Comparison of ENCODE assay signal across 21 cellular contexts in genomic region chr3:161991901-161992300, GRCh38.
DNase-seq lines count a peak whose midpoint lies in the region; ATAC-seq, FAIRE-seq and TF ChIP-seq lines count a peak whose summit lies in the region.
"Had no signal": no experiment of that assay in that cellular context is flagged by ENCODE, and none has a peak within 500 bp of the region (broad histone marks: within the 10 kb centered on the region; RNA-seq: fewer than 3 reads in every experiment).

No MANE protein-coding gene starts in this region.

- H3K27ac ChIP-seq in OCI-LY3 (ENCODE audit: low read length) (no peak overlapping the region), astrocyte (ENCODE audit: low read depth, low read length) (no peak overlapping the region)
- H3K27ac ChIP-seq: BLaER1 treated with 17β-estradiol and CSF1 and Interleukin-3, amounts not matched to agents 10 nM and 100 nM had no signal

- peaks cover 8% of the 10 kb centered on the region for H3K4me1 Mint-ChIP-seq in astrocyte (ENCODE audit: low read depth, unreplicated experiment)
- no peaks in the 10 kb centered on the region for H3K4me1 Mint-ChIP-seq in stimulated activated naive B cell treated with anti-CD40 and anti-IgM and Interleukin-4, amounts not matched to agents 10 μg/mL and 1 μg/mL and 100 μg/mL, for 72 hours
- H3K4me1 Mint-ChIP-seq: CD4-positive, alpha-beta memory T cell; H9 had no signal

- no peaks in the 10 kb centered on the region for H3K9me3 ChIP-seq in OCI-LY3 (ENCODE audit: insufficient read depth, low read length)
- H3K9me3 ChIP-seq in astrocyte (ENCODE audit: insufficient read depth, low read depth, low read length): no peaks in the 10 kb centered on the region
- H3K9me3 ChIP-seq: BLaER1 treated with 17β-estradiol and CSF1 and Interleukin-3, amounts not matched to agents 10 nM and 100 nM; SK-N-SH had no signal

- peaks cover 2% of the 10 kb centered on the region for H3K9me3 Mint-ChIP-seq in astrocyte (ENCODE audit: unreplicated experiment)
- H3K9me3 Mint-ChIP-seq in stimulated activated naive B cell treated with anti-CD40 and anti-IgM and Interleukin-4, amounts not matched to agents 10 μg/mL and 1 μg/mL and 100 μg/mL, for 72 hours: no peaks in the 10 kb centered on the region
- H3K9me3 Mint-ChIP-seq: H9 had no signal

- H3K4me1 ChIP-seq in OCI-LY3 (ENCODE audit: low read length) (no peaks in the 10 kb centered on the region), astrocyte (ENCODE audit: insufficient read depth, low read length) (no peaks in the 10 kb centered on the region)

- H3K79me2 ChIP-seq in OCI-LY3 (ENCODE audit: low read length) (no peaks in the 10 kb centered on the region), astrocyte (ENCODE audit: insufficient read depth, low read length) (no peaks in the 10 kb centered on the region)

- no peak for ATAC-seq in stimulated activated naive B cell treated with anti-CD40 and anti-IgM and Interleukin-4, amounts not matched to agents 10 μg/mL and 1 μg/mL and 100 μg/mL, for 72 hours (replicated peaks)

- no peak overlapping the region for H3K4me3 ChIP-seq in OCI-LY3 (ENCODE audit: low read length)
- H3K4me3 ChIP-seq in astrocyte (ENCODE audit: insufficient read depth, low read depth, low read length): no peak overlapping the region
- H3K4me3 ChIP-seq: BLaER1 treated with 17β-estradiol and CSF1 and Interleukin-3, amounts not matched to agents 10 nM and 100 nM had no signal

- no peaks in the 10 kb centered on the region for H3K36me3 ChIP-seq in OCI-LY3 (replicated peaks; ENCODE audit: low read depth, low read length)
- H3K36me3 ChIP-seq in astrocyte (ENCODE audit: insufficient read depth, low read length): no peaks in the 10 kb centered on the region
- H3K36me3 ChIP-seq: BLaER1 treated with 17β-estradiol and CSF1 and Interleukin-3, amounts not matched to agents 10 nM and 100 nM had no signal

- H3K9ac ChIP-seq in OCI-LY3 (ENCODE audit: low read length): no peak overlapping the region
- H3K9ac ChIP-seq in astrocyte (ENCODE audit: low read length): no peak overlapping the region
- H3K9ac ChIP-seq: BLaER1 treated with 17β-estradiol and CSF1 and Interleukin-3, amounts not matched to agents 10 nM and 100 nM; SK-N-SH had no signal

- no peaks in the 10 kb centered on the region for H3K27me3 Mint-ChIP-seq in astrocyte (ENCODE audit: low read depth, unreplicated experiment)
- H3K27me3 Mint-ChIP-seq in stimulated activated naive B cell treated with anti-CD40 and anti-IgM and Interleukin-4, amounts not matched to agents 10 μg/mL and 1 μg/mL and 100 μg/mL, for 72 hours: no peaks in the 10 kb centered on the region
- H3K27me3 Mint-ChIP-seq: CD4-positive, alpha-beta memory T cell had no signal

- H3K4me2 ChIP-seq in OCI-LY3 (ENCODE audit: low read length) (no peak overlapping the region), astrocyte (ENCODE audit: low read length) (no peak overlapping the region)
- H3K4me2 ChIP-seq: SK-N-SH had no signal

- H3K4me3 Mint-ChIP-seq in astrocyte (ENCODE audit: unreplicated experiment): no peak overlapping the region
- no peak overlapping the region for H3K4me3 Mint-ChIP-seq in stimulated activated naive B cell treated with anti-CD40 and anti-IgM and Interleukin-4, amounts not matched to agents 10 μg/mL and 1 μg/mL and 100 μg/mL, for 72 hours
- H3K4me3 Mint-ChIP-seq: CD4-positive, alpha-beta memory T cell; H9 had no signal

- TF ChIP-seq CTCF in OCI-LY3 (IDR thresholded peaks at IDR 0.05; ENCODE audit: low read depth, low read length): no peak
- no peak for TF ChIP-seq CTCF in astrocyte (IDR thresholded peaks at IDR 0.05; ENCODE audit: insufficient read depth, low read depth, low read length)

- 0 out of 2 replicates have a peak overlapping the region, but pooled peaks have one; percentile 12 for H2AFZ ChIP-seq in OCI-LY3 (ENCODE audit: low read depth, low read length)
- peak overlapping the region; percentile 23 for H2AFZ ChIP-seq in astrocyte (ENCODE audit: low read depth, low read length)

- H3K36me3 Mint-ChIP-seq in astrocyte (ENCODE audit: low read depth, unreplicated experiment): no peaks in the 10 kb centered on the region
- H3K36me3 Mint-ChIP-seq in stimulated activated naive B cell treated with anti-CD40 and anti-IgM and Interleukin-4, amounts not matched to agents 10 μg/mL and 1 μg/mL and 100 μg/mL, for 72 hours: no peaks in the 10 kb centered on the region
- H3K36me3 Mint-ChIP-seq: CD4-positive, alpha-beta memory T cell had no signal

- H3K27me3 ChIP-seq in OCI-LY3 (ENCODE audit: low read depth, low read length): no peaks in the 10 kb centered on the region
- H3K27me3 ChIP-seq in astrocyte (ENCODE audit: insufficient read depth, low read length): no peaks in the 10 kb centered on the region
- H3K27me3 ChIP-seq: BLaER1 treated with 17β-estradiol and CSF1 and Interleukin-3, amounts not matched to agents 10 nM and 100 nM had no signal

- peak; percentile 42 for DNase-seq in ELR (ENCODE audit: low read depth)
- DNase-seq in astrocyte (ENCODE audit: low read depth): no peak
- no peak for DNase-seq in stimulated activated naive B cell treated with anti-CD40 and anti-IgM and Interleukin-4, amounts not matched to agents 10 μg/mL and 1 μg/mL and 100 μg/mL, for 72 hours
- no peak for DNase-seq in activated CD4-positive, alpha-beta T cell treated with anti-CD3 and anti-CD28 coated beads, Interleukin-2, amount 50 U/mL, for 4 hours
- no peak for DNase-seq in COR-L47 (lab: John Stamatoyannopoulos, UW)
- no peak for DNase-seq in NCI-H524 treated with DMSO at 0.1 percent for 48 hours (lab: John Stamatoyannopoulos, UW)
- DNase-seq: ACHN; CD4-positive, alpha-beta memory T cell; DMS153; GF-D8; H9; KG1; NCI-H1694 treated with DMSO at 0.1 percent for 48 hours; NCI-H2081 treated with DMSO at 0.1 percent for 48 hours; NCI-H2171 treated with DMSO at 0.1 percent for 48 hours; NCI-H526; SIG-M5; SK-N-SH had no signal

- FAIRE-seq in astrocyte (lab: Jason Lieb, UNC): no peak
- FAIRE-seq: HTR-8/SVneo had no signal

- H4K20me1 ChIP-seq in OCI-LY3 (ENCODE audit: insufficient read depth, low read length) (no peaks in the 10 kb centered on the region), astrocyte (ENCODE audit: insufficient read depth, low read length) (no peaks in the 10 kb centered on the region)
- H4K20me1 ChIP-seq: BLaER1 treated with 17β-estradiol and CSF1 and Interleukin-3, amounts not matched to agents 10 nM and 100 nM had no signal

- peak overlapping the region; percentile 23 for H3K27ac Mint-ChIP-seq in astrocyte (ENCODE audit: unreplicated experiment)
- H3K27ac Mint-ChIP-seq in stimulated activated naive B cell treated with anti-CD40 and anti-IgM and Interleukin-4, amounts not matched to agents 10 μg/mL and 1 μg/mL and 100 μg/mL, for 72 hours: no peak overlapping the region
- H3K27ac Mint-ChIP-seq: CD4-positive, alpha-beta memory T cell; H9 had no signal
